In genomic region chr3:36937492-36937891, GRCh38 we compare ENCODE assay signal across 32 cellular contexts. TPM values are rescaled to one million over a fixed set of nuclear protein-coding genes. Genes with fewer than 3 reads are reported as not detected.
DNase-seq lines count a peak whose midpoint lies in the region; ATAC-seq, FAIRE-seq and TF ChIP-seq lines count a peak whose summit lies in the region.
"Had no signal": no experiment of that assay in that cellular context is flagged by ENCODE, and none has a peak within 500 bp of the region (broad histone marks: within the 10 kb centered on the region; RNA-seq: fewer than 3 reads in every experiment).

No MANE protein-coding gene starts in this region.

- H3K36me3 Mint-ChIP-seq in astrocyte (ENCODE audit: low read depth, unreplicated experiment) (no peaks in the 10 kb centered on the region), glutamatergic neuron (ENCODE audit: unreplicated experiment) (no peaks in the 10 kb centered on the region)
- H3K36me3 Mint-ChIP-seq: activated naive CD4-positive, alpha-beta T cell treated with anti-CD3 and anti-CD28 coated beads, Interleukin-2, amount 50 U/mL, for 72 hours; natural killer cell had no signal

- H3K36me3 ChIP-seq in astrocyte (ENCODE audit: insufficient read depth, low read length) = no peaks in the 10 kb centered on the region
- no peaks in the 10 kb centered on the region for H3K36me3 ChIP-seq in uterus
- H3K36me3 ChIP-seq: upper lobe of right lung had no signal

- no peak overlapping the region for H3K4me2 ChIP-seq in astrocyte (ENCODE audit: low read length)
- H3K4me2 ChIP-seq: A549 had no signal

- H3K27me3 ChIP-seq in right cardiac atrium (ENCODE audit: control insufficient read depth, insufficient read depth) (no peaks in the 10 kb centered on the region), astrocyte (ENCODE audit: insufficient read depth, low read length) (no peaks in the 10 kb centered on the region), uterus (no peaks in the 10 kb centered on the region)
- H3K27me3 ChIP-seq: upper lobe of right lung had no signal

- no peak overlapping the region for H3K4me3 Mint-ChIP-seq in astrocyte (ENCODE audit: unreplicated experiment)
- no peak overlapping the region for H3K4me3 Mint-ChIP-seq in glutamatergic neuron (ENCODE audit: unreplicated experiment)
- H3K4me3 Mint-ChIP-seq: activated CD8-positive, alpha-beta T cell treated with anti-CD3 and anti-CD28 coated beads, Interleukin-2, amount 10 ng/mL, durations not matched to agents 7 days and 5 days; CD4-positive, alpha-beta T cell; natural killer cell; T-helper 17 cell had no signal

- DNase-seq in cardiac septum (ENCODE audit: low spot score) = peak; percentile 27
- DNase-seq in right cardiac atrium = no peak
- peak; percentile 58 for DNase-seq in astrocyte (ENCODE audit: low read depth)
- DNase-seq in iris pigment epithelial cell (ENCODE audit: low read depth) = peak; percentile 47
- no peak for DNase-seq in glutamatergic neuron
- no peak for DNase-seq in nucleus accumbens (lab: John Stamatoyannopoulos, UW)
- no peak for DNase-seq in uterus
- DNase-seq: activated CD4-positive, alpha-beta T cell treated with anti-CD3 and anti-CD28 coated beads for 1 hour; activated CD8-positive, alpha-beta T cell treated with anti-CD3 and anti-CD28 coated beads, Interleukin-2, amount 10 ng/mL, durations not matched to agents 7 days and 5 days; activated T-cell treated with anti-CD3 and anti-CD28 coated beads for 4 hours; AML-193; CD4-positive, alpha-beta T cell; effector CD4-positive, alpha-beta T cell; mucosa of descending colon; natural killer cell; NCI-H1105; NCI-H187; NCI-H2171; NCI-H510A treated with DMSO at 0.1 percent for 48 hours; stimulated activated CD4-positive, alpha-beta T cell treated with anti-CD3 and anti-CD28 coated beads, Interleukin-1b, Interleukin-23, amount 100 ng/mL, for 48 hours; stimulated activated naive CD4-positive, alpha-beta T cell treated with Interleukin-2 at 50 U/mL for 16 hours; T-helper 17 cell; upper lobe of right lung had no signal

- H3K4me1 ChIP-seq in right cardiac atrium (ENCODE audit: control insufficient read depth, insufficient read depth, low read length) = no peaks in the 10 kb centered on the region
- H3K4me1 ChIP-seq in astrocyte (ENCODE audit: insufficient read depth, low read length) = peaks cover 14% of the 10 kb centered on the region
- no peaks in the 10 kb centered on the region for H3K4me1 ChIP-seq in uterus

- no peak for ATAC-seq in right cardiac atrium
- ATAC-seq in GM21717 (IDR thresholded peaks at IDR 0.05; ENCODE audit: unreplicated experiment) = no peak
- ATAC-seq: A549; activated CD8-positive, alpha-beta T cell treated with anti-CD3 and anti-CD28 coated beads, Interleukin-2, amount 10 ng/mL, durations not matched to agents 7 days and 5 days; activated naive CD4-positive, alpha-beta T cell treated with anti-CD3 and anti-CD28 coated beads, Interleukin-2, amount 50 U/mL, for 72 hours; mucosa of descending colon; natural killer cell; Right ventricle myocardium inferior; T-helper 17 cell; upper lobe of right lung had no signal

- TF ChIP-seq CTCF in astrocyte (IDR thresholded peaks at IDR 0.05; ENCODE audit: insufficient read depth, low read depth, low read length) (no peak), glutamatergic neuron (IDR thresholded peaks at IDR 0.05; ENCODE audit: partially characterized antibody, unreplicated experiment) (no peak), uterus (IDR thresholded peaks at IDR 0.05) (no peak)

- H3K9me3 ChIP-seq in right cardiac atrium (ENCODE audit: control insufficient read depth, low read length) (no peaks in the 10 kb centered on the region), astrocyte (ENCODE audit: insufficient read depth, low read depth, low read length) (no peaks in the 10 kb centered on the region), uterus (no peaks in the 10 kb centered on the region)
- H3K9me3 ChIP-seq: A549, mucosa of descending colon, upper lobe of right lung had no signal

- no peak for FAIRE-seq in astrocyte (lab: Jason Lieb, UNC)
- FAIRE-seq: A549, colon, D721Med, GM19239 had no signal

- H3K4me3 ChIP-seq in right cardiac atrium (ENCODE audit: low read length) (no peak overlapping the region), astrocyte (ENCODE audit: insufficient read depth, low read depth, low read length) (no peak overlapping the region), uterus (no peak overlapping the region)
- H3K4me3 ChIP-seq: A549, lung, mucosa of descending colon, upper lobe of right lung had no signal

- H3K9ac ChIP-seq in astrocyte (ENCODE audit: low read length) = no peak overlapping the region

- H4K20me1 ChIP-seq in astrocyte (ENCODE audit: insufficient read depth, low read length) = no peaks in the 10 kb centered on the region

- H3K27ac Mint-ChIP-seq in astrocyte (ENCODE audit: unreplicated experiment) = peak overlapping the region; percentile 53
- H3K27ac Mint-ChIP-seq in glutamatergic neuron (ENCODE audit: unreplicated experiment) = no peak overlapping the region
- H3K27ac Mint-ChIP-seq: activated CD8-positive, alpha-beta T cell treated with anti-CD3 and anti-CD28 coated beads, Interleukin-2, amount 10 ng/mL, durations not matched to agents 7 days and 5 days; activated naive CD4-positive, alpha-beta T cell treated with anti-CD3 and anti-CD28 coated beads, Interleukin-2, amount 50 U/mL, for 72 hours; CD4-positive, alpha-beta T cell; natural killer cell; T-helper 17 cell had no signal

- H2AFZ ChIP-seq in astrocyte (ENCODE audit: low read depth, low read length) = no peak overlapping the region

- H3K27me3 Mint-ChIP-seq in astrocyte (ENCODE audit: low read depth, unreplicated experiment) (peaks cover 6% of the 10 kb centered on the region), glutamatergic neuron (ENCODE audit: unreplicated experiment) (peaks cover 3% of the 10 kb centered on the region)
- H3K27me3 Mint-ChIP-seq: CD4-positive, alpha-beta T cell; T-helper 17 cell had no signal

- TF ChIP-seq POLR2A in uterus (IDR thresholded peaks at IDR 0.05) = no peak

- H3K9me3 Mint-ChIP-seq in astrocyte (ENCODE audit: unreplicated experiment) = no peaks in the 10 kb centered on the region
- H3K9me3 Mint-ChIP-seq in glutamatergic neuron (ENCODE audit: unreplicated experiment) = peaks cover 2% of the 10 kb centered on the region
- H3K9me3 Mint-ChIP-seq: activated naive CD4-positive, alpha-beta T cell treated with anti-CD3 and anti-CD28 coated beads, Interleukin-2, amount 50 U/mL, for 72 hours; CD4-positive, alpha-beta T cell; natural killer cell had no signal

- H3K79me2 ChIP-seq in astrocyte (ENCODE audit: insufficient read depth, low read length) = no peaks in the 10 kb centered on the region

- H3K4me1 Mint-ChIP-seq in astrocyte (ENCODE audit: low read depth, unreplicated experiment) = peaks cover 28% of the 10 kb centered on the region
- H3K4me1 Mint-ChIP-seq in glutamatergic neuron (ENCODE audit: low read depth, unreplicated experiment) = peaks cover 6% of the 10 kb centered on the region

- no peak overlapping the region for H3K27ac ChIP-seq in right cardiac atrium (ENCODE audit: low read length)
- no peak overlapping the region for H3K27ac ChIP-seq in astrocyte (ENCODE audit: low read depth, low read length)
- no peak overlapping the region for H3K27ac ChIP-seq in uterus
- H3K27ac ChIP-seq: A549, epithelial cell of prostate, upper lobe of right lung had no signal

- WGBS in right cardiac atrium = 93% methylated on average over 1 of the region's 1 CpG

- intact Hi-C loops in cardiac septum (cut with DNase I) = no loop called here
- intact Hi-C loops in right cardiac atrium (cut with DNase I) = no loop called here
- intact Hi-C loops in uterus (cut with DNase I; ENCODE audit: low total_unique reads) = no loop called here

RNA-seq across cellular contexts. Expression of gene TRANK1, which starts 7.4 kb away (rescaled TPM):
- total RNA-seq in cardiac septum = 6.3 TPM
- total RNA-seq in right cardiac atrium = 10 to 100 TPM in 3 of 4 donors, 1 to 10 TPM in 1; 7.9 to 13.2 (median 12.0) TPM
- 4.6 TPM for polyA plus RNA-seq in right cardiac atrium
- 5.6 and 5.8 TPM in 2 replicates for total RNA-seq in astrocyte
- 0.51 TPM for total RNA-seq in glutamatergic neuron (ENCODE audit: unreplicated experiment)
- total RNA-seq in uterus = 10 to 100 TPM; 10.6 to 52.1 (median 21.6) TPM

RNA-seq across cellular contexts. Expression of gene EPM2AIP1, which starts 55.4 kb away (rescaled TPM):
- 22.1 TPM for total RNA-seq in cardiac septum
- 10 to 100 TPM; 19.7 to 23.0 (median 21.8) TPM for total RNA-seq in right cardiac atrium
- polyA plus RNA-seq in right cardiac atrium = 11.0 TPM
- total RNA-seq in astrocyte = 16.5 and 17.4 TPM in 2 replicates
- total RNA-seq in glutamatergic neuron (ENCODE audit: unreplicated experiment) = 17.2 TPM
- 10 to 100 TPM; 12.3 to 57.0 (median 26.0) TPM for total RNA-seq in uterus

RNA-seq across cellular contexts. Expression of gene MLH1, which starts 55.8 kb away (rescaled TPM):
- total RNA-seq in cardiac septum = 46.9 TPM
- 10 to 100 TPM; 33.0 to 38.9 (median 37.1) TPM for total RNA-seq in right cardiac atrium
- polyA plus RNA-seq in right cardiac atrium = 27.8 TPM
- total RNA-seq in astrocyte = 32.0 and 34.0 TPM in 2 replicates
- 30.4 TPM for total RNA-seq in glutamatergic neuron (ENCODE audit: unreplicated experiment)
- 10 to 100 TPM in 3 of 4 donors, 1 to 10 TPM in 1; 5.9 to 64.3 (median 24.4) TPM for total RNA-seq in uterus

Comparison
In these comparisons a context has a peak if more than half of its experiments do, and no peak if none do; other contexts are left out.
1. DNase-seq: peak in cardiac septum (single experiment), astrocyte (single experiment) and iris pigment epithelial cell (single experiment); none in right cardiac atrium (0 of 3), glutamatergic neuron (single experiment), nucleus accumbens (0 of 56) and uterus (0 of 2).